ENCODE assay signal across 1 cellular context in genomic region chr3:4303187-4304123, GRCh38.
TF ChIP-seq lines count a peak whose summit lies in the region.

Gene SETMAR, plus strand, starts transcription at chr3:4303369. Its CDS starts 2 bp downstream, at chr3:4303371.

TF ChIP-seq in HCT116, 20 proteins besides CTCF, POLR2A, EP300 and RAD21 (continued from another document):
- TF ChIP-seq EZH2phosphoT487 (IDR thresholded peaks at IDR 0.05; ENCODE audit: borderline replicate concordance) = no peak
- no peak for TF ChIP-seq CBX3 (IDR thresholded peaks at IDR 0.05; ENCODE audit: low read depth)
- TF ChIP-seq ATF3 (IDR thresholded peaks at IDR 0.05) = no peak
- TF ChIP-seq SP1 (IDR thresholded peaks at IDR 0.05; ENCODE audit: low read depth) = 0 out of 2 replicates have a peak, but pooled peaks have one; percentile 9
- TF ChIP-seq ZFX (IDR thresholded peaks at IDR 0.05) = peak; percentile 81
- no peak for TF ChIP-seq ZBTB33 (IDR thresholded peaks at IDR 0.05; ENCODE audit: extremely low read depth, insufficient replicate concordance, low read length)
- TF ChIP-seq TCF7L2 (IDR thresholded peaks at IDR 0.05; ENCODE audit: borderline replicate concordance, extremely low read depth, insufficient read depth, insufficient read length) = no peak
- no peak for TF ChIP-seq JUND (IDR thresholded peaks at IDR 0.05)
- no peak for TF ChIP-seq EZH2 (IDR thresholded peaks at IDR 0.05)
- TF ChIP-seq SIN3A (IDR thresholded peaks at IDR 0.05; ENCODE audit: low read depth) = no peak
- TF ChIP-seq POLR2AphosphoS5 (IDR thresholded peaks at IDR 0.05; ENCODE audit: low read depth, low read length) = peak; percentile 86
- TF ChIP-seq MAX (IDR thresholded peaks at IDR 0.05) = peak; percentile 89
- peak; percentile 44; the same call in 1 of the 2 replicates for TF ChIP-seq EGR1 (IDR thresholded peaks at IDR 0.05; ENCODE audit: low read depth)
